Comparison of ENCODE assay signal across 9 cellular contexts in the genomic region with DNA sequence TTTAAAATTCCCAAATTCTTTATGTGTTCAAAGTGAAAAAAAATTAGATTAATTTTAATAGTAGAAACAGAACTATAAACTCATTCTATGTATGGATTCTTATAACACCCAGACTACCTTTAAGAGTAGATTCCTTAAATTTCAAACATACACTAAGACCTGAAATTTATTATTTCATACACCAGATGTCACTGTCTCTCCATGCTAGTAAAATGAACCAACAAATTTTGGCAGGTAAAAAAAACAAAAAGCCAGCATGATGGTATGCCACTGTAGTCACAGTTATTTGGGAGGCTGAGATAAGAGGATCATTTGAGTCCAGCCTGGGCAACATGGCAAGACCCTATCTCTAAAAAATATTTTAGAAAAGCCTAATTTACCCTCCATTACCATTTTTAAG.
A peak's percentile ranks its signal among the peaks of the same experiment; 100 is the strongest.
DNase-seq lines count a peak whose midpoint lies in the region; ATAC-seq, FAIRE-seq and TF ChIP-seq lines count a peak whose summit lies in the region.
"Had no signal": no experiment of that assay in that cellular context is flagged by ENCODE, and none has a peak within 500 bp of the region (broad histone marks: within the 10 kb centered on the region; RNA-seq: fewer than 3 reads in every experiment).

No MANE protein-coding gene starts in this region.

- H3K27ac ChIP-seq in VCaP (no peak overlapping the region), kidney (ENCODE audit: low read depth in 2 of 2, low read length in 2 of 2) (no peak overlapping the region)
- H3K27ac ChIP-seq: coronary artery had no signal

- H3K4me3 ChIP-seq in kidney (ENCODE audit: low read length in 2 of 2), result no peak overlapping the region
- H3K4me3 ChIP-seq: coronary artery had no signal

- FAIRE-seq in kidney (lab: Jason Lieb, UNC), result peak; percentile 62

- H3K36me3 ChIP-seq in kidney (ENCODE audit: control insufficient read depth in 1 of 2, insufficient read depth in 2 of 2, low read length in 2 of 2), result no peaks in the 10 kb centered on the region

- DNase-seq in AG08396 (ENCODE audit: low spot score), result peak; percentile 9
- DNase-seq in KBM-7, result peak; percentile 48
- DNase-seq in kidney, result no peak
- no peak for DNase-seq in cerebellar nuclear complex (lab: John Stamatoyannopoulos, UW)
- no peak for DNase-seq in activated gamma-delta T cell (lab: John Stamatoyannopoulos, UW)
- DNase-seq in NCI-H510A (lab: John Stamatoyannopoulos, UW), result no peak

- no peak for ATAC-seq in GM18520 (IDR thresholded peaks at IDR 0.05; ENCODE audit: unreplicated experiment)

- H3K9me3 ChIP-seq in kidney (ENCODE audit: control insufficient read depth in 1 of 2, low read length in 2 of 2), result no peaks in the 10 kb centered on the region

- intact Hi-C loops in kidney (cut with DNase I), result no loop called here

- TF ChIP-seq CTCF in VCaP (conservative IDR thresholded peaks at IDR 0.05) (peak; percentile 83), kidney (IDR thresholded peaks at IDR 0.05; ENCODE audit: borderline replicate concordance, extremely low read depth, insufficient read depth) (peak; percentile 49)

- no peaks in the 10 kb centered on the region for H3K4me1 ChIP-seq in kidney (ENCODE audit: control insufficient read depth in 1 of 2, insufficient read depth in 1 of 2, low read depth in 1 of 2, low read length in 2 of 2)

- in situ Hi-C loops in KBM-7 (cut with MboI; ENCODE audit: low pct_unique_long_range_greater_than_20kb, low sequenced_read_pairs), result no loop called here

- no peak overlapping the region for H3K9ac ChIP-seq in kidney (ENCODE audit: low read length in 2 of 2)

Comparison
In these comparisons a context has a peak if more than half of its experiments do, and no peak if none do; other contexts are left out.
1. DNase-seq: peak in AG08396 (single experiment) and KBM-7 (single experiment); none in kidney (single experiment), cerebellar nuclear complex (0 of 2), activated gamma-delta T cell (single experiment) and NCI-H510A (single experiment).